ENCODE assay signal across 2 cellular contexts in the genomic region with DNA sequence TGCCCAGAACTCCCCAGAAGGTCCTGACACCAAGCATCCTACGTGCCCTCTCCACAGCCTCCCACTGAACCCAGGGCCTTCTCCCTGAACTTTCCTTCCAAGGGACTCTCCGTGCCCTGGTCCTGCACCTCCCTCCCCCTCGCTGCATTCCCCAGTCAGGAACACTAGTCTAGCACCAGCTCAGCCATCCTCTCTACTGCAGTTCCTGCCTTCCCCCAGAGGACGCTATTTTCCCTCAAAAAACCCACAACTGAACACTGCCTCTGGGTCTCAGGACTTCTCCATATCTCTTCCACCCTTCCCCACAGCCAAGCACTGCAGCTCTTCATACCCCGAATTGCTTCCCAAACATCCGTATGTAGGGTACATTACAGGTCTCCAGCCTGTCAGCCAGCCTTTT.
TF ChIP-seq lines count a peak whose summit lies in the region.

No MANE protein-coding gene starts in this region.

TF ChIP-seq in SK-N-SH treated with all-trans-retinoic acid at 6 μM for 48 hours, 23 proteins besides CTCF, POLR2A, EP300 and RAD21:
- TF ChIP-seq TOX (CRISPR knock-in tag; IDR thresholded peaks at IDR 0.05; ENCODE audit: borderline replicate concordance) (no peak), ZC3H10 (CRISPR knock-in tag; IDR thresholded peaks at IDR 0.05) (no peak), ZFP30 (CRISPR knock-in tag; IDR thresholded peaks at IDR 0.05) (no peak), ISL1 (CRISPR knock-in tag; IDR thresholded peaks at IDR 0.05) (no peak), ZNF70 (CRISPR knock-in tag; IDR thresholded peaks at IDR 0.05) (no peak), RARB (CRISPR knock-in tag; IDR thresholded peaks at IDR 0.05) (no peak), BACH2 (CRISPR knock-in tag; IDR thresholded peaks at IDR 0.05; ENCODE audit: borderline replicate concordance) (no peak), PPARA (CRISPR knock-in tag; IDR thresholded peaks at IDR 0.05; ENCODE audit: borderline replicate concordance) (no peak), ZNF8 (CRISPR knock-in tag; IDR thresholded peaks at IDR 0.05) (no peak), CSDC2 (CRISPR knock-in tag; IDR thresholded peaks at IDR 0.05) (no peak)
- TF ChIP-seq, protein P1, sequence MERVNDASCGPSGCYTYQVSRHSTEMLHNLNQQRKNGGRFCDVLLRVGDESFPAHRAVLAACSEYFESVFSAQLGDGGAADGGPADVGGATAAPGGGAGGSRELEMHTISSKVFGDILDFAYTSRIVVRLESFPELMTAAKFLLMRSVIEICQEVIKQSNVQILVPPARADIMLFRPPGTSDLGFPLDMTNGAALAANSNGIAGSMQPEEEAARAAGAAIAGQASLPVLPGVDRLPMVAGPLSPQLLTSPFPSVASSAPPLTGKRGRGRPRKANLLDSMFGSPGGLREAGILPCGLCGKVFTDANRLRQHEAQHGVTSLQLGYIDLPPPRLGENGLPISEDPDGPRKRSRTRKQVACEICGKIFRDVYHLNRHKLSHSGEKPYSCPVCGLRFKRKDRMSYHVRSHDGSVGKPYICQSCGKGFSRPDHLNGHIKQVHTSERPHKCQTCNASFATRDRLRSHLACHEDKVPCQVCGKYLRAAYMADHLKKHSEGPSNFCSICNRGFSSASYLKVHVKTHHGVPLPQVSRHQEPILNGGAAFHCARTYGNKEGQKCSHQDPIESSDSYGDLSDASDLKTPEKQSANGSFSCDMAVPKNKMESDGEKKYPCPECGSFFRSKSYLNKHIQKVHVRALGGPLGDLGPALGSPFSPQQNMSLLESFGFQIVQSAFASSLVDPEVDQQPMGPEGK (CRISPR knock-in tag; IDR thresholded peaks at IDR 0.05; ENCODE audit: borderline replicate concordance) = no peak
- TF ChIP-seq, protein P2, sequence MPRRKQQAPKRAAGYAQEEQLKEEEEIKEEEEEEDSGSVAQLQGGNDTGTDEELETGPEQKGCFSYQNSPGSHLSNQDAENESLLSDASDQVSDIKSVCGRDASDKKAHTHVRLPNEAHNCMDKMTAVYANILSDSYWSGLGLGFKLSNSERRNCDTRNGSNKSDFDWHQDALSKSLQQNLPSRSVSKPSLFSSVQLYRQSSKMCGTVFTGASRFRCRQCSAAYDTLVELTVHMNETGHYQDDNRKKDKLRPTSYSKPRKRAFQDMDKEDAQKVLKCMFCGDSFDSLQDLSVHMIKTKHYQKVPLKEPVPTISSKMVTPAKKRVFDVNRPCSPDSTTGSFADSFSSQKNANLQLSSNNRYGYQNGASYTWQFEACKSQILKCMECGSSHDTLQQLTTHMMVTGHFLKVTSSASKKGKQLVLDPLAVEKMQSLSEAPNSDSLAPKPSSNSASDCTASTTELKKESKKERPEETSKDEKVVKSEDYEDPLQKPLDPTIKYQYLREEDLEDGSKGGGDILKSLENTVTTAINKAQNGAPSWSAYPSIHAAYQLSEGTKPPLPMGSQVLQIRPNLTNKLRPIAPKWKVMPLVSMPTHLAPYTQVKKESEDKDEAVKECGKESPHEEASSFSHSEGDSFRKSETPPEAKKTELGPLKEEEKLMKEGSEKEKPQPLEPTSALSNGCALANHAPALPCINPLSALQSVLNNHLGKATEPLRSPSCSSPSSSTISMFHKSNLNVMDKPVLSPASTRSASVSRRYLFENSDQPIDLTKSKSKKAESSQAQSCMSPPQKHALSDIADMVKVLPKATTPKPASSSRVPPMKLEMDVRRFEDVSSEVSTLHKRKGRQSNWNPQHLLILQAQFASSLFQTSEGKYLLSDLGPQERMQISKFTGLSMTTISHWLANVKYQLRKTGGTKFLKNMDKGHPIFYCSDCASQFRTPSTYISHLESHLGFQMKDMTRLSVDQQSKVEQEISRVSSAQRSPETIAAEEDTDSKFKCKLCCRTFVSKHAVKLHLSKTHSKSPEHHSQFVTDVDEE (CRISPR knock-in tag; IDR thresholded peaks at IDR 0.05) = no peak
TF ChIP-seq in SK-N-SH treated with all-trans-retinoic acid at 6 μM for 48 hours: peak in this region for 0.

TF ChIP-seq in SK-N-SH, 30 proteins besides CTCF, POLR2A, EP300 and RAD21:
- TF ChIP-seq RXRA (IDR thresholded peaks at IDR 0.05; ENCODE audit: borderline replicate concordance, low read depth) = no peak
- TF ChIP-seq GATA2 (CRISPR knock-in tag; IDR thresholded peaks at IDR 0.05) = no peak
- TF ChIP-seq ELF1 (IDR thresholded peaks at IDR 0.05) = no peak
- TF ChIP-seq GABPA (IDR thresholded peaks at IDR 0.05; ENCODE audit: low read depth) = no peak
- no peak for TF ChIP-seq SIN3A (IDR thresholded peaks at IDR 0.05; ENCODE audit: borderline replicate concordance, low read depth, low read length)
- TF ChIP-seq TAF1 (IDR thresholded peaks at IDR 0.05; ENCODE audit: borderline replicate concordance, low read depth, low read length) = no peak
- no peak for TF ChIP-seq RFX5 (IDR thresholded peaks at IDR 0.05; ENCODE audit: low read length)
- TF ChIP-seq, protein P3, sequence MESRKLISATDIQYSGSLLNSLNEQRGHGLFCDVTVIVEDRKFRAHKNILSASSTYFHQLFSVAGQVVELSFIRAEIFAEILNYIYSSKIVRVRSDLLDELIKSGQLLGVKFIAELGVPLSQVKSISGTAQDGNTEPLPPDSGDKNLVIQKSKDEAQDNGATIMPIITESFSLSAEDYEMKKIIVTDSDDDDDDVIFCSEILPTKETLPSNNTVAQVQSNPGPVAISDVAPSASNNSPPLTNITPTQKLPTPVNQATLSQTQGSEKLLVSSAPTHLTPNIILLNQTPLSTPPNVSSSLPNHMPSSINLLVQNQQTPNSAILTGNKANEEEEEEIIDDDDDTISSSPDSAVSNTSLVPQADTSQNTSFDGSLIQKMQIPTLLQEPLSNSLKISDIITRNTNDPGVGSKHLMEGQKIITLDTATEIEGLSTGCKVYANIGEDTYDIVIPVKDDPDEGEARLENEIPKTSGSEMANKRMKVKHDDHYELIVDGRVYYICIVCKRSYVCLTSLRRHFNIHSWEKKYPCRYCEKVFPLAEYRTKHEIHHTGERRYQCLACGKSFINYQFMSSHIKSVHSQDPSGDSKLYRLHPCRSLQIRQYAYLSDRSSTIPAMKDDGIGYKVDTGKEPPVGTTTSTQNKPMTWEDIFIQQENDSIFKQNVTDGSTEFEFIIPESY (IDR thresholded peaks at IDR 0.05; ENCODE audit: borderline replicate concordance, low read depth) = no peak
- TF ChIP-seq TEAD4 (IDR thresholded peaks at IDR 0.05; ENCODE audit: borderline replicate concordance, insufficient read depth) = no peak
- TF ChIP-seq POLR2AphosphoS5 (IDR thresholded peaks at IDR 0.05; ENCODE audit: low read depth, low read length) = no peak
- TF ChIP-seq, protein P4, sequence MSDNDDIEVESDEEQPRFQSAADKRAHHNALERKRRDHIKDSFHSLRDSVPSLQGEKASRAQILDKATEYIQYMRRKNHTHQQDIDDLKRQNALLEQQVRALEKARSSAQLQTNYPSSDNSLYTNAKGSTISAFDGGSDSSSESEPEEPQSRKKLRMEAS (IDR thresholded peaks at IDR 0.05; ENCODE audit: low read depth) = no peak
- TF ChIP-seq YY1 (IDR thresholded peaks at IDR 0.05; ENCODE audit: low read depth) = no peak
- no peak for TF ChIP-seq FOXJ3 (CRISPR knock-in tag; IDR thresholded peaks at IDR 0.05)
- no peak for TF ChIP-seq MEF2A (IDR thresholded peaks at IDR 0.05; ENCODE audit: borderline replicate concordance, low read depth)
- no peak for TF ChIP-seq RCOR1 (IDR thresholded peaks at IDR 0.05; ENCODE audit: low read length)
TF ChIP-seq in SK-N-SH: peak in this region for 0.
